8 cellular contexts compared by ENCODE assay signal in the genomic region with DNA sequence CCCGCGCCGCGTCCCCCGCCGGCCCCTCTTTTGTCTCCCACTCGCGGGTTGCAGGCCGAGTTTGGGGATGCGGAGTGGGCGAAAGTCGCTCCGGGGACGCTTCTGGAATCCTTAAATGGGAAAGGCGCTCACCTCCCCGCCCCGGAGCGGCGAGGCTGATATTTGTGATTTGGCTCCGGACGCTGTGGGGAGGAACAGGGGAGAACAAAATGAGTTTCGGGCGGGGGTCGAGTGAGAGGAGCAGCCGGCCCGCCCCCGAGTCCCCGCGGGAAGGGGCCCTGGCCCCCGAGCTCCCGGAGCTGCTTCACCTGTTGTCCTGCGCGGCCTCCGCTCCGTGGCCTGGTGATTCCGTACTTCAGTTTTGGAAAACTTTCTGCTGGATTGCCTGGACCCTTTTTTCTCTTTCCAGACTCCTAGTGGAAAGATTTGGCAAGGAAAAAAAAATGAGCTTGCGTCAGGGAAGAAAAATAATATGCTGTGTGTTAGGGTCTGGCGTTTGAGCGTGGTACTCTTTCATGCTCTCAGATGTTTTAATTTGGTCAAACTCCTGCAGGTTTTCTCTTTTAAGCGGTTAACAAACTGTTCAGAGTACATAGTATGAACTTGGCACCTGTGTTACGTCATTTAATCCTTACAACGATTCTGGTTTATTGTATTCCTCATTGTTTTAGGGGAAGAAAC. TPM values are rescaled to one million over a fixed set of nuclear protein-coding genes. Genes with fewer than 3 reads are reported as not detected.
DNase-seq lines count a peak whose midpoint lies in the region; ATAC-seq and TF ChIP-seq lines count a peak whose summit lies in the region.

No MANE protein-coding gene starts in this region.

- H4K20me1 ChIP-seq in osteoblast (ENCODE audit: insufficient read depth, low read length): peaks cover 38% of the 10 kb centered on the region

- peak overlapping the region; percentile 67 for H2AFZ ChIP-seq in osteoblast (ENCODE audit: low read length)

- H3K27ac ChIP-seq in 22Rv1: peak overlapping the region; percentile 82
- H3K27ac ChIP-seq in osteoblast (ENCODE audit: low read depth, low read length): peak overlapping the region; percentile 77

- H3K4me2 ChIP-seq in osteoblast (ENCODE audit: insufficient read depth, low read length): peak overlapping the region; percentile 90

- peaks cover 79% of the 10 kb centered on the region for H3K79me2 ChIP-seq in osteoblast (ENCODE audit: insufficient read depth, low read length)

- H3K36me3 ChIP-seq in osteoblast (ENCODE audit: insufficient read depth, low read length): no peaks in the 10 kb centered on the region

- H3K9me3 ChIP-seq in osteoblast (ENCODE audit: low read depth, low read length): no peaks in the 10 kb centered on the region

- peaks cover 15% of the 10 kb centered on the region for H3K4me1 ChIP-seq in osteoblast (ENCODE audit: insufficient read depth, low read length)

- H3K4me3 ChIP-seq in fibroblast of the aortic adventitia (ENCODE audit: low read depth, low read length) (peak overlapping the region; percentile 76), osteoblast (ENCODE audit: insufficient read depth, low read length) (peak overlapping the region; percentile 85)

- DNase-seq in NCI-H1092 (lab: John Stamatoyannopoulos, UW) (peak; percentile 3), fibroblast of the aortic adventitia (ENCODE audit: low read depth) (peak; percentile 75), osteoblast (ENCODE audit: insufficient read length, low spot score, missing footprints) (peak; percentile 78)
- peak; percentile 36 for DNase-seq in activated T-cell treated with anti-CD3 and anti-CD28 coated beads, Interleukin-2, amount 50 U/mL, for 1 hour
- no peak for DNase-seq in activated CD4-positive, CD25-positive, alpha-beta regulatory T cell (lab: John Stamatoyannopoulos, UW)

- ATAC-seq in GM19328 (IDR thresholded peaks at IDR 0.05; ENCODE audit: unreplicated experiment): peak; percentile 1
- no peak for ATAC-seq in GM21423 (IDR thresholded peaks at IDR 0.05; ENCODE audit: unreplicated experiment)

- no peak for TF ChIP-seq CTCF in 22Rv1 (IDR thresholded peaks at IDR 0.05)
- peak; percentile 56 for TF ChIP-seq CTCF in fibroblast of the aortic adventitia (IDR thresholded peaks at IDR 0.05; ENCODE audit: insufficient read depth, low read length)
- TF ChIP-seq CTCF in osteoblast (IDR thresholded peaks at IDR 0.05; ENCODE audit: extremely low read depth, low read depth, low read length): peak; percentile 39

- H3K27me3 ChIP-seq in osteoblast (ENCODE audit: insufficient read depth, low read length): no peaks in the 10 kb centered on the region

RNA-seq across cellular contexts. Expression of gene BMPR1A, which starts 0.8 kb away (rescaled TPM):
- total RNA-seq in fibroblast of the aortic adventitia (ENCODE audit: low replicate concordance): 57.8 and 74.7 TPM in 2 replicates
- 71.7 and 73.7 TPM in 2 replicates for total RNA-seq in osteoblast

Comparison
In these comparisons a context has a peak if more than half of its experiments do, and no peak if none do; other contexts are left out.
1. DNase-seq: peak in NCI-H1092 (single experiment), activated T-cell treated with anti-CD3 and anti-CD28 coated beads, Interleukin-2, amount 50 U/mL, for 1 hour (single experiment), fibroblast of the aortic adventitia (single experiment) and osteoblast (single experiment); none in activated CD4-positive, CD25-positive, alpha-beta regulatory T cell (0 of 4).